ENCODE assay signal across 11 cellular contexts in genomic region chr12:77402726-77403125, GRCh38.
DNase-seq lines count a peak whose midpoint lies in the region; ATAC-seq, FAIRE-seq and TF ChIP-seq lines count a peak whose summit lies in the region.
"Had no signal": no experiment of that assay in that cellular context is flagged by ENCODE, and none has a peak within 500 bp of the region (broad histone marks: within the 10 kb centered on the region; RNA-seq: fewer than 3 reads in every experiment).

No MANE protein-coding gene starts in this region.

- intact Hi-C loops in endothelial cell of umbilical vein (cut with micrococcal nuclease), result no loop called here
- intact Hi-C loops in sciatic nerve (cut with DNase I), result no loop called here
- intact Hi-C loops in adrenal gland (cut with DNase I), result no loop called here

- WGBS in adrenal gland, 4 donors, result 17 to 30% (median 30%) methylated on average over 1 of the region's 1 CpG

- H3K79me2 ChIP-seq in endothelial cell of umbilical vein (ENCODE audit: control insufficient read depth, insufficient read depth, low read length), result no peaks in the 10 kb centered on the region

- H3K4me3 Mint-ChIP-seq in nephron progenitor cell, result no peak overlapping the region
- H3K4me3 Mint-ChIP-seq: naive thymus-derived CD8-positive, alpha-beta T cell had no signal

- H3K4me1 ChIP-seq in endothelial cell of umbilical vein (ENCODE audit: control insufficient read depth, extremely low read depth, insufficient read depth, low read length), result no peaks in the 10 kb centered on the region
- no peaks in the 10 kb centered on the region for H3K4me1 ChIP-seq in adrenal gland (replicated peaks in 1 of 2)
- H3K4me1 ChIP-seq in BE2C, result no peaks in the 10 kb centered on the region

- POLR2A ChIA-PET in endothelial cell of umbilical vein (lab: Charles Lee), result no interaction called here

- no peak for TF ChIP-seq CTCF in endothelial cell of umbilical vein (IDR thresholded peaks at IDR 0.05; ENCODE audit: extremely low read depth in 1 of 2, insufficient read depth in 1 of 2, low read depth in 1 of 2, low read length in 2 of 2)
- TF ChIP-seq CTCF in adrenal gland (IDR thresholded peaks at IDR 0.05), result no peak
- TF ChIP-seq CTCF in BE2C (IDR thresholded peaks at IDR 0.05; ENCODE audit: low read depth, low read length), result no peak
- TF ChIP-seq CTCF in nephron progenitor cell (IDR thresholded peaks at IDR 0.05), result no peak

- DNase-seq in NCI-H2227 (lab: John Stamatoyannopoulos, UW; ENCODE audit: unreplicated experiment) (peak; percentile 7), NCI-H2227 treated with DMSO at 0.1 percent for 48 hours (lab: John Stamatoyannopoulos, UW) (no peak), NCI-H446 treated with DMSO at 0.1 percent for 48 hours (lab: John Stamatoyannopoulos, UW) (peak; percentile 64), endothelial cell of umbilical vein (ENCODE audit: low read depth, low spot score) (peak; percentile 44), sciatic nerve (ENCODE audit: low spot score) (no peak), adrenal gland (no peak), BE2C (no peak), nephron progenitor cell (no peak)
- DNase-seq: naive thymus-derived CD8-positive, alpha-beta T cell; small intestine had no signal

- H3K9ac ChIP-seq in endothelial cell of umbilical vein (replicated peaks; ENCODE audit: extremely low read depth, insufficient read depth, low read length), result no peak overlapping the region

- no peaks in the 10 kb centered on the region for H3K9me1 ChIP-seq in endothelial cell of umbilical vein (replicated peaks; ENCODE audit: control insufficient read depth, extremely low read depth, insufficient read depth, low read length)

- no peaks in the 10 kb centered on the region for H4K20me1 ChIP-seq in endothelial cell of umbilical vein (replicated peaks; ENCODE audit: control insufficient read depth, extremely low read depth, insufficient read depth, low read length)

- BruUV-seq in endothelial cell of umbilical vein (replicated peaks; lab: Mats Ljungman, UMichigan), result no TSS peak

- no peak overlapping the region for H3K4me2 ChIP-seq in endothelial cell of umbilical vein (ENCODE audit: insufficient read depth, low read length)

- H3K36me3 ChIP-seq in endothelial cell of umbilical vein (ENCODE audit: control insufficient read depth in 2 of 2, extremely low read depth in 1 of 2, insufficient read depth in 2 of 2, low read length in 2 of 2), result no peaks in the 10 kb centered on the region
- H3K36me3 ChIP-seq in adrenal gland (replicated peaks in 1 of 2), result no peaks in the 10 kb centered on the region
- H3K36me3 ChIP-seq in BE2C, result no peaks in the 10 kb centered on the region

- H3K9me3 ChIP-seq in endothelial cell of umbilical vein (replicated peaks; ENCODE audit: control insufficient read depth, insufficient read depth, low read length), result no peaks in the 10 kb centered on the region
- H3K9me3 ChIP-seq in adrenal gland (replicated peaks in 1 of 3), result no peaks in the 10 kb centered on the region
- no peaks in the 10 kb centered on the region for H3K9me3 ChIP-seq in BE2C

- CTCF ChIA-PET in endothelial cell of umbilical vein (lab: Charles Lee), result no interaction called here

- no peaks in the 10 kb centered on the region for H3K36me3 Mint-ChIP-seq in nephron progenitor cell (ENCODE audit: low read depth)
- H3K36me3 Mint-ChIP-seq: naive thymus-derived CD8-positive, alpha-beta T cell had no signal

- H2AFZ ChIP-seq in endothelial cell of umbilical vein (ENCODE audit: low read depth, low read length), result no peak overlapping the region

- no peak overlapping the region for H3K4me3 ChIP-seq in endothelial cell of umbilical vein (replicated peaks in 1 of 3; ENCODE audit: insufficient read depth in 1 of 3, low read depth in 1 of 3, low read length in 3 of 3)
- no peak overlapping the region for H3K4me3 ChIP-seq in adrenal gland
- no peak overlapping the region for H3K4me3 ChIP-seq in BE2C (ENCODE audit: low read depth, low read length)

- H3K27ac ChIP-seq in endothelial cell of umbilical vein (ENCODE audit: insufficient read depth, low read depth, low read length) (no peak overlapping the region), adrenal gland (no peak overlapping the region)

- no peaks in the 10 kb centered on the region for H3K4me1 Mint-ChIP-seq in nephron progenitor cell
- H3K4me1 Mint-ChIP-seq: naive thymus-derived CD8-positive, alpha-beta T cell had no signal

- H3K27me3 ChIP-seq in endothelial cell of umbilical vein (ENCODE audit: control insufficient read depth in 2 of 2, insufficient read depth in 2 of 2, low read length in 2 of 2) (no peaks in the 10 kb centered on the region), adrenal gland (no peaks in the 10 kb centered on the region), BE2C (no peaks in the 10 kb centered on the region)

- FAIRE-seq in endothelial cell of umbilical vein (lab: Jason Lieb, UNC), result no peak
- FAIRE-seq: frontal cortex, small intestine had no signal

- TF ChIP-seq POLR2A in endothelial cell of umbilical vein (IDR thresholded peaks at IDR 0.05; ENCODE audit: low read depth, low read length) (no peak), adrenal gland (IDR thresholded peaks at IDR 0.05) (no peak)

- no peaks in the 10 kb centered on the region for H3K27me3 Mint-ChIP-seq in nephron progenitor cell (ENCODE audit: low read depth, poor library complexity)
- H3K27me3 Mint-ChIP-seq: naive thymus-derived CD8-positive, alpha-beta T cell had no signal

- H3K27ac Mint-ChIP-seq in nephron progenitor cell, result no peak overlapping the region
- H3K27ac Mint-ChIP-seq: naive thymus-derived CD8-positive, alpha-beta T cell had no signal

- dilution Hi-C loops in endothelial cell of umbilical vein (cut with MboI; ENCODE audit: extremely low pct_ligation_motif_present, low sequenced_read_pairs), result no loop called here

- peak; percentile 38 for ATAC-seq in sciatic nerve
- ATAC-seq: naive thymus-derived CD8-positive, alpha-beta T cell had no signal

- H3K9me3 Mint-ChIP-seq in nephron progenitor cell, result no peaks in the 10 kb centered on the region

TF ChIP-seq in endothelial cell of umbilical vein, 7 proteins besides CTCF, POLR2A, EP300 and RAD21:
- TF ChIP-seq MYC (IDR thresholded peaks at IDR 0.05; ENCODE audit: low read depth, low read length), result no peak
- TF ChIP-seq POLR2AphosphoS5 (IDR thresholded peaks at IDR 0.05; ENCODE audit: insufficient read depth, low read depth, low read length), result no peak
- TF ChIP-seq MAX (IDR thresholded peaks at IDR 0.05; ENCODE audit: insufficient read depth, insufficient read length), result no peak
- no peak for TF ChIP-seq FOS (IDR thresholded peaks at IDR 0.05; ENCODE audit: borderline replicate concordance, insufficient read depth, low read length)
- TF ChIP-seq GATA2 (IDR thresholded peaks at IDR 0.05; ENCODE audit: insufficient read depth, insufficient read length, low read depth, low read length), result no peak
- no peak for TF ChIP-seq EZH2 (IDR thresholded peaks at IDR 0.05; ENCODE audit: borderline replicate concordance, low read depth, low read length, severe bottlenecking)
- TF ChIP-seq JUN (IDR thresholded peaks at IDR 0.05; ENCODE audit: borderline replicate concordance, insufficient read depth, insufficient read length, low read depth), result no peak

Comparison
In these comparisons a context has a peak if more than half of its experiments do, and no peak if none do; other contexts are left out.
1. DNase-seq: peak in NCI-H2227 (single experiment), NCI-H446 treated with DMSO at 0.1 percent for 48 hours (single experiment) and endothelial cell of umbilical vein (single experiment); none in NCI-H2227 treated with DMSO at 0.1 percent for 48 hours (single experiment), sciatic nerve (single experiment), adrenal gland (0 of 7), BE2C (single experiment) and nephron progenitor cell (single experiment).